In genomic region chr6:146111864-146112263, GRCh38 we compare ENCODE assay signal across 15 cellular contexts.
DNase-seq lines count a peak whose midpoint lies in the region; ATAC-seq and TF ChIP-seq lines count a peak whose summit lies in the region.
"Had no signal": no experiment of that assay in that cellular context is flagged by ENCODE, and none has a peak within 500 bp of the region (broad histone marks: within the 10 kb centered on the region; RNA-seq: fewer than 3 reads in every experiment).

No MANE protein-coding gene starts in this region.

- no peaks in the 10 kb centered on the region for H3K4me1 ChIP-seq in mesendoderm (ENCODE audit: control insufficient read depth, low read depth, low read length)
- H3K4me1 ChIP-seq: BE2C, Peyer's patch had no signal

- no peak overlapping the region for H3K9ac ChIP-seq in mesendoderm (ENCODE audit: low read length)

- no peak overlapping the region for H3K23ac ChIP-seq in mesendoderm (ENCODE audit: low read length)

- H3K27me3 ChIP-seq in mesendoderm (ENCODE audit: insufficient read depth, low read length, poor library complexity) = no peaks in the 10 kb centered on the region
- no peaks in the 10 kb centered on the region for H3K27me3 ChIP-seq in WERI-Rb-1 (ENCODE audit: insufficient read depth, low read depth, severe bottlenecking)
- H3K27me3 ChIP-seq: BE2C, Peyer's patch had no signal

- ATAC-seq in GM21786 (IDR thresholded peaks at IDR 0.05; ENCODE audit: unreplicated experiment) (no peak), HG02642 (IDR thresholded peaks at IDR 0.05; ENCODE audit: poor library complexity, unreplicated experiment) (no peak)

- no peak overlapping the region for H3K4me2 ChIP-seq in mesendoderm (ENCODE audit: low read length)

- no peak overlapping the region for H4K8ac ChIP-seq in mesendoderm (ENCODE audit: low read depth, low read length)

- no peak overlapping the region for H2AK5ac ChIP-seq in mesendoderm (ENCODE audit: low read length)

- H4K5ac ChIP-seq in mesendoderm (ENCODE audit: low read length) = no peak overlapping the region

- no peak overlapping the region for H3K18ac ChIP-seq in mesendoderm (ENCODE audit: low read length)

- H2BK15ac ChIP-seq in mesendoderm (replicated peaks; ENCODE audit: low read depth) = no peak overlapping the region

- TF ChIP-seq CTCF in WERI-Rb-1 (IDR thresholded peaks at IDR 0.05; ENCODE audit: low read depth, low read length) = no peak

- no peak overlapping the region for H3K27ac ChIP-seq in mesendoderm (ENCODE audit: low read depth, low read length)
- H3K27ac ChIP-seq in WERI-Rb-1 = no peak overlapping the region
- H3K27ac ChIP-seq: Peyer's patch had no signal

- no peak overlapping the region for H3K4me3 ChIP-seq in mesendoderm (ENCODE audit: low read length)
- H3K4me3 ChIP-seq in WERI-Rb-1 (ENCODE audit: low read depth, low read length) = no peak overlapping the region
- H3K4me3 ChIP-seq: Peyer's patch had no signal

- H2BK5ac ChIP-seq in mesendoderm (ENCODE audit: low read length) = no peak overlapping the region

- no peaks in the 10 kb centered on the region for H3K79me2 ChIP-seq in mesendoderm (ENCODE audit: control insufficient read depth, insufficient read depth, low read length)

- DNase-seq in G401 (ENCODE audit: low spot score) = peak; percentile 59
- peak; percentile 4 for DNase-seq in HPDE6-E6E7 (ENCODE audit: extremely low spot score)
- DNase-seq in cerebellar cortex (ENCODE audit: low spot score) = peak; percentile 46
- DNase-seq in mesendoderm = peak; percentile 5
- no peak for DNase-seq in WERI-Rb-1
- DNase-seq: BE2C; CD4-positive, alpha-beta memory T cell; MV-4-11; NCI-H1436 treated with DMSO at 0.1 percent for 48 hours; NCI-H226; NCI-H526 treated with DMSO at 0.1 percent for 48 hours; Peyer's patch; SHP77 treated with DMSO at 0.1 percent for 48 hours had no signal

- H3K79me1 ChIP-seq in mesendoderm (ENCODE audit: low read length) = no peaks in the 10 kb centered on the region

- in situ Hi-C loops in G401 (cut with HindIII; ENCODE audit: low sequenced_read_pairs) = no loop called here

- no peaks in the 10 kb centered on the region for H3K9me3 ChIP-seq in WERI-Rb-1 (ENCODE audit: severe bottlenecking)
- H3K9me3 ChIP-seq: BE2C, Peyer's patch had no signal

- no peak overlapping the region for H2BK120ac ChIP-seq in mesendoderm (ENCODE audit: low read depth, low read length)

- H3K36me3 ChIP-seq in mesendoderm (ENCODE audit: control insufficient read depth, insufficient read depth, low read length) = no peaks in the 10 kb centered on the region
- no peaks in the 10 kb centered on the region for H3K36me3 ChIP-seq in WERI-Rb-1
- H3K36me3 ChIP-seq: BE2C, Peyer's patch had no signal

- no peak overlapping the region for H3K4ac ChIP-seq in mesendoderm (ENCODE audit: low read depth, low read length)

- no peak overlapping the region for H3K56ac ChIP-seq in mesendoderm (ENCODE audit: low read length)
